Comparison of ENCODE assay signal across 9 cellular contexts in the genomic region with DNA sequence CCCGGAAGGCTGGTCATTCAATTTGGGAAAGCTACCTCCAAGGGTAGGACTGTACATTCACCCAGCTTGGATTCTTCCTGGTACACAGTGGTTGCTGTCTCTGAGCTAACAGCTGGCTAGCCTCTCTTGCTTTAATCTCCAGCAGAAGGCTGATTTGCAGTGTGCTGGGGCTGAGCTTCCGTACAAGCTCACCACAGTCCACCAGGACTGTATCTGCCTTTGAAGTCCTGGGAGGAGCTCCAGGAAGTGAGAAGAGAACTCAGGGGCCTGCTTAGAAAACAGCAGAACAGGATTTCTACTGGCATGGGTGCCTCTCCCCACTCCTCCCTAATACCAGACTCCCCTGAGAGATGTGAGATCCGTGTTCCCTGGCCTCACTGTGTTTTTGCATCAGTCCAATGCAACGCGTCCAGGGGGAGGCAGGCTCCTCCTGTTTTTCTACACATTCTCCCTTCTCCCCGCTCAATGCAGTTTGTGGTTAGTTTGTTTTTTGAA. TPM values are rescaled to one million over a fixed set of nuclear protein-coding genes. Genes with fewer than 3 reads are reported as not detected.
DNase-seq lines count a peak whose midpoint lies in the region; ATAC-seq and TF ChIP-seq lines count a peak whose summit lies in the region.
"Had no signal": no experiment of that assay in that cellular context is flagged by ENCODE, and none has a peak within 500 bp of the region (broad histone marks: within the 10 kb centered on the region; RNA-seq: fewer than 3 reads in every experiment).

No MANE protein-coding gene starts in this region.

- no peaks in the 10 kb centered on the region for H3K27me3 ChIP-seq in esophagus (ENCODE audit: control insufficient read depth in 1 of 2, insufficient read depth in 2 of 2, low read length in 2 of 2)
- no peaks in the 10 kb centered on the region for H3K27me3 ChIP-seq in thyroid gland

- H3K4me1 ChIP-seq in esophagus (ENCODE audit: control insufficient read depth in 2 of 2, insufficient read depth in 2 of 2, low read length in 1 of 2) (peaks cover 2% of the 10 kb centered on the region in 2 donors), mucosa of descending colon (ENCODE audit: low read depth) (peaks cover 4% of the 10 kb centered on the region), thyroid gland (peaks cover 84 to 96% of the 10 kb centered on the region in 2 donors)

- no peak overlapping the region for H3K4me3 Mint-ChIP-seq in activated T-cell treated with anti-CD3 and anti-CD28 coated beads, Interleukin-2, amount 50 U/mL, for 72 hours

- 43 to 47% methylated on average over 6 of the region's 6 CpGs for WGBS in esophagus, 2 donors
- 25 to 44% methylated on average over 5 to 6 of the region's 6 CpGs for WGBS in thyroid gland, 2 donors

- no peak overlapping the region for H3K4me3 ChIP-seq in esophagus (ENCODE audit: low read depth in 1 of 2, low read length in 2 of 2)
- no peak overlapping the region for H3K4me3 ChIP-seq in mucosa of descending colon
- H3K4me3 ChIP-seq in thyroid gland (replicated peaks in 1 of 3), result peak overlapping the region in 1 of 3 donors; percentile 1

- H3K36me3 ChIP-seq in esophagus (ENCODE audit: control insufficient read depth in 2 of 2, insufficient read depth in 2 of 2, low read length in 1 of 2) (no peaks in the 10 kb centered on the region), mucosa of descending colon (ENCODE audit: low read depth) (no peaks in the 10 kb centered on the region), thyroid gland (no peaks in the 10 kb centered on the region)

- TF ChIP-seq CTCF in mucosa of descending colon (IDR thresholded peaks at IDR 0.05), result no peak
- no peak for TF ChIP-seq CTCF in thyroid gland (IDR thresholded peaks at IDR 0.05)

- no peaks in the 10 kb centered on the region for H3K36me3 Mint-ChIP-seq in activated T-cell treated with anti-CD3 and anti-CD28 coated beads, Interleukin-2, amount 50 U/mL, for 72 hours (ENCODE audit: insufficient read depth in 2 of 2)

- peak; percentile 39 for ATAC-seq in mucosa of descending colon
- ATAC-seq in activated T-cell treated with anti-CD3 and anti-CD28 coated beads, Interleukin-2, amount 50 U/mL, for 72 hours (replicated peaks in 1 of 2), result no peak

- DNase-seq in OCI-M1 (lab: John Stamatoyannopoulos, UW) (peak; percentile 6), mucosa of descending colon (no peak), thyroid gland (peak; percentile 41), DMS79 treated with DMSO at 0.1 percent for 48 hours (lab: John Stamatoyannopoulos, UW) (no peak), mesenteric fat pad (ENCODE audit: low spot score) (no peak)
- DNase-seq in activated T-cell treated with anti-CD3 and anti-CD28 coated beads, Interleukin-2, amount 50 U/mL, for 72 hours, result no peak
- DNase-seq: activated CD4-positive, CD25-positive, alpha-beta regulatory T cell treated with anti-CD3 and anti-CD28 coated beads, Interleukin-2, amount 50 U/mL, for 72 hours; NCI-H2171 treated with DMSO at 0.1 percent for 48 hours had no signal

- intact Hi-C loops in mucosa of descending colon (cut with DNase I, micrococcal nuclease) (no loop called here), thyroid gland (cut with DNase I) (no loop called here)

- TF ChIP-seq POLR2A in thyroid gland (IDR thresholded peaks at IDR 0.05), result peak in 1 of 2 donors; percentile 38

- H3K9me3 Mint-ChIP-seq in activated T-cell treated with anti-CD3 and anti-CD28 coated beads, Interleukin-2, amount 50 U/mL, for 72 hours, result no peaks in the 10 kb centered on the region

- no peak overlapping the region for H3K27ac Mint-ChIP-seq in activated T-cell treated with anti-CD3 and anti-CD28 coated beads, Interleukin-2, amount 50 U/mL, for 72 hours

- H3K9me3 ChIP-seq in esophagus (ENCODE audit: control insufficient read depth in 2 of 2, insufficient read depth in 1 of 2, low read depth in 1 of 2, low read length in 1 of 2) (no peaks in the 10 kb centered on the region), mucosa of descending colon (no peaks in the 10 kb centered on the region), thyroid gland (no peaks in the 10 kb centered on the region)

- H3K27me3 Mint-ChIP-seq in activated T-cell treated with anti-CD3 and anti-CD28 coated beads, Interleukin-2, amount 50 U/mL, for 72 hours (ENCODE audit: low read depth), result peaks cover 80% of the 10 kb centered on the region

- H3K4me1 Mint-ChIP-seq in activated T-cell treated with anti-CD3 and anti-CD28 coated beads, Interleukin-2, amount 50 U/mL, for 72 hours (ENCODE audit: low read depth), result no peaks in the 10 kb centered on the region

- peak overlapping the region; percentile 68 to 75 for H3K27ac ChIP-seq in esophagus (ENCODE audit: low read depth in 2 of 2, low read length in 1 of 2)
- peak overlapping the region; percentile 53 to 98 (median 98) for H3K27ac ChIP-seq in thyroid gland

RNA-seq across cellular contexts. Expression of gene AFAP1L2, which starts 6.6 kb away (rescaled TPM):
- polyA plus RNA-seq in esophagus, result 1 to 10 TPM; 7.8 to 8.2 TPM
- total RNA-seq in mucosa of descending colon, result 10 to 100 TPM in 2 of 3 donors, 1 to 10 TPM in 1; 6.7 to 23.4 (median 11.6) TPM
- total RNA-seq in thyroid gland, result 100 to 1,000 TPM; 135 to 356 (median 299) TPM
- 1 to 10 TPM; 1.5 to 1.8 TPM for total RNA-seq in activated T-cell treated with anti-CD3 and anti-CD28 coated beads, Interleukin-2, amount 50 U/mL, for 72 hours
- 3.9 TPM for total RNA-seq in mesenteric fat pad

Comparison
In these comparisons a context has a peak if more than half of its experiments do, and no peak if none do; other contexts are left out.
1. DNase-seq: peak in OCI-M1 (single experiment) and thyroid gland (2 of 2); none in mucosa of descending colon (0 of 3), DMS79 treated with DMSO at 0.1 percent for 48 hours (single experiment), activated T-cell treated with anti-CD3 and anti-CD28 coated beads, Interleukin-2, amount 50 U/mL, for 72 hours (0 of 2) and mesenteric fat pad (single experiment).
2. RNA of gene AFAP1L2, which starts 6.6 kb away (total RNA-seq): 135 to 356 TPM in thyroid gland; 6.7 to 23.4 TPM in mucosa of descending colon, 3.9 TPM in mesenteric fat pad (single experiment) and 1.5 to 1.8 TPM in activated T-cell treated with anti-CD3 and anti-CD28 coated beads, Interleukin-2, amount 50 U/mL, for 72 hours; every median in the first group is over 4 times any median in the second.